ENCODE assay signal across 20 cellular contexts in the genomic region with DNA sequence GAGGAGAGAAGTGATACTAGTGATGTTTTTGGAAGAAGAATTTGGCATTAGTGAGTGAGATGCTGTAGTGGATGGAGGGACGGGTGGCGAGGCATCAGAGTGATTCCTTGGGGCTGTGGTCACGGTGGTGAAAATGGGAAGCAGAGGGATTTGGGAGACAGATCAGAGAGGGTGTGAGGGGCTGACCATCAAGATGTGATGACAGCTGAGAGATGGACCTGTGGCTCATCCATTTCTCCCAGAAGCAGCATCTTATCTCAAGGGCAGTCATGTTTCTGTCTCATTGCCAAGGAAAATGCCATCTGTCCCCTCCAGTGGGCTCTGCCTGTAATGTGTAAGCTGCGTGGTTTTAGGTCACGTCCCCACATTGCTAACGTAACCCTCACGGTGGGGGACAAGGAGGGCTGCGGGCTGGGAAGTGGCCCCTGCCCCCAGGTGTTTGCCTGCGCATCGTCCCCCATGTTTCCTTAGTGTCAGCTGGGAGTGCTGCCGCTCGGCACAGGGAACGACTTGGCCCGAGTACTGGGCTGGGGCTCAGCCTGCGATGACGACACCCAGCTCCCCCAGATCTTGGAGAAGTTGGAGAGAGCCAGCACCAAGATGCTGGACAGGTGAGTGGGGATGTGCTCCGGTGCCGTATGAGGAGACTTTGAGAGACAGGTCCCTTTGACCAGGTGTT.
DNase-seq lines count a peak whose midpoint lies in the region; ATAC-seq and TF ChIP-seq lines count a peak whose summit lies in the region.
"Had no signal": no experiment of that assay in that cellular context is flagged by ENCODE, and none has a peak within 500 bp of the region (broad histone marks: within the 10 kb centered on the region; RNA-seq: fewer than 3 reads in every experiment).

No MANE protein-coding gene starts in this region.

- H3K27me3 ChIP-seq in neural progenitor cell = no peaks in the 10 kb centered on the region
- H3K27me3 ChIP-seq: colonic mucosa had no signal

- intact Hi-C loops in sciatic nerve (cut with DNase I) = loop anchor here (10.0 kb wide), 1 partner anchor 90 kb away; the partner anchor contains the start of gene DGKD

- H3K36me3 ChIP-seq in neural progenitor cell = no peaks in the 10 kb centered on the region

- no peak overlapping the region for H3K4me2 ChIP-seq in neural progenitor cell

- no peaks in the 10 kb centered on the region for H3K79me2 ChIP-seq in neural progenitor cell (ENCODE audit: low read depth)

- no peak overlapping the region for H3K9ac ChIP-seq in neural progenitor cell

- peaks cover 22% of the 10 kb centered on the region for H3K36me3 Mint-ChIP-seq in T-helper 1 cell treated with Interleukin-12 subunit alpha and Interleukin-12 subunit beta and Interleukin-4 antibody, amounts not matched to agents 30 μg/mL and 1 μg/mL, for 36 hours (ENCODE audit: low read depth)
- peaks cover 18% of the 10 kb centered on the region for H3K36me3 Mint-ChIP-seq in neural progenitor cell

- H3K4me3 Mint-ChIP-seq in T-helper 1 cell treated with Interleukin-12 subunit alpha and Interleukin-12 subunit beta and Interleukin-4 antibody, amounts not matched to agents 30 μg/mL and 1 μg/mL, for 36 hours = no peak overlapping the region
- no peak overlapping the region for H3K4me3 Mint-ChIP-seq in neural progenitor cell
- H3K4me3 Mint-ChIP-seq: activated CD4-positive, alpha-beta memory T cell treated with anti-CD3 and anti-CD28 coated beads, Interleukin-2, amount 10 ng/mL, durations not matched to agents 7 days and 5 days; activated T-helper 1 cell treated with anti-CD3 and anti-CD28 coated beads, Interleukin-12 subunit alpha, Interleukin-12 subunit beta, Interleukin-2, Interleukin-4 antibody, amounts not matched to agents 30 ng/mL and 10 ng/mL and 1 ng/mL, durations not matched to agents 14 hours and 24 hours and 36 hours; HFFc6 had no signal

- H2AFZ ChIP-seq in neural progenitor cell (replicated peaks) = no peak overlapping the region

- no peak overlapping the region for H3K4me3 ChIP-seq in neural progenitor cell
- H3K4me3 ChIP-seq: colonic mucosa had no signal

- H3K27ac ChIP-seq in neural progenitor cell = no peak overlapping the region
- H3K27ac ChIP-seq: 22Rv1, colonic mucosa, VCaP had no signal

- H3K4me1 ChIP-seq in neural progenitor cell = peaks cover 4% of the 10 kb centered on the region
- H3K4me1 ChIP-seq: colonic mucosa had no signal

- no peaks in the 10 kb centered on the region for H3K9me3 ChIP-seq in neural progenitor cell (ENCODE audit: low read depth)
- H3K9me3 ChIP-seq: colonic mucosa had no signal

- peak overlapping the region; percentile 8 for H3K27ac Mint-ChIP-seq in T-helper 1 cell treated with Interleukin-12 subunit alpha and Interleukin-12 subunit beta and Interleukin-4 antibody, amounts not matched to agents 30 μg/mL and 1 μg/mL, for 36 hours
- H3K27ac Mint-ChIP-seq in neural progenitor cell = no peak overlapping the region
- H3K27ac Mint-ChIP-seq: activated CD4-positive, alpha-beta memory T cell treated with anti-CD3 and anti-CD28 coated beads, Interleukin-2, amount 10 ng/mL, durations not matched to agents 7 days and 5 days; activated T-helper 1 cell treated with anti-CD3 and anti-CD28 coated beads, Interleukin-12 subunit alpha, Interleukin-12 subunit beta, Interleukin-2, Interleukin-4 antibody, amounts not matched to agents 30 ng/mL and 10 ng/mL and 1 ng/mL, durations not matched to agents 14 hours and 24 hours and 36 hours; HFFc6 had no signal

- peaks cover 16% of the 10 kb centered on the region for H3K4me1 Mint-ChIP-seq in T-helper 1 cell treated with Interleukin-12 subunit alpha and Interleukin-12 subunit beta and Interleukin-4 antibody, amounts not matched to agents 30 μg/mL and 1 μg/mL, for 36 hours (ENCODE audit: low read depth)
- peaks cover 14% of the 10 kb centered on the region for H3K4me1 Mint-ChIP-seq in neural progenitor cell

- H4K20me1 ChIP-seq in neural progenitor cell (ENCODE audit: low read depth) = no peaks in the 10 kb centered on the region

- no peaks in the 10 kb centered on the region for H3F3A ChIP-seq in neural progenitor cell (ENCODE audit: low read depth)

- TF ChIP-seq CTCF in neural progenitor cell (IDR thresholded peaks at IDR 0.05) = no peak

- ATAC-seq in sciatic nerve = no peak

- DNase-seq in T-helper 1 cell = no peak
- peak; percentile 73 for DNase-seq in G401 (ENCODE audit: low spot score)
- peak; percentile 14 for DNase-seq in islet precursor cell
- peak; percentile 41 for DNase-seq in sciatic nerve (ENCODE audit: low spot score)
- DNase-seq in activated CD4-positive, alpha-beta T cell treated with anti-CD3 and anti-CD28 coated beads for 4 hours = no peak
- no peak for DNase-seq in neural progenitor cell (ENCODE audit: low spot score)
- no peak for DNase-seq in ureter (ENCODE audit: low spot score)
- DNase-seq: activated CD4-positive, alpha-beta memory T cell treated with anti-CD3 and anti-CD28 coated beads, Interleukin-2, amount 10 ng/mL, durations not matched to agents 7 days and 5 days; colonic mucosa; DMS153; HFFc6; KG1; midbrain; NCI-H2029 treated with DMSO at 0.1 percent for 48 hours; NCI-H510A; nucleus accumbens had no signal

- H3K9me3 Mint-ChIP-seq in T-helper 1 cell treated with Interleukin-12 subunit alpha and Interleukin-12 subunit beta and Interleukin-4 antibody, amounts not matched to agents 30 μg/mL and 1 μg/mL, for 36 hours = no peaks in the 10 kb centered on the region
- no peaks in the 10 kb centered on the region for H3K9me3 Mint-ChIP-seq in neural progenitor cell
- H3K9me3 Mint-ChIP-seq: activated CD4-positive, alpha-beta memory T cell treated with anti-CD3 and anti-CD28 coated beads, Interleukin-2, amount 10 ng/mL, durations not matched to agents 7 days and 5 days; activated T-helper 1 cell treated with anti-CD3 and anti-CD28 coated beads, Interleukin-12 subunit alpha, Interleukin-12 subunit beta, Interleukin-2, Interleukin-4 antibody, amounts not matched to agents 30 ng/mL and 10 ng/mL and 1 ng/mL, durations not matched to agents 14 hours and 24 hours and 36 hours; HFFc6 had no signal

- no peaks in the 10 kb centered on the region for H3K27me3 Mint-ChIP-seq in T-helper 1 cell treated with Interleukin-12 subunit alpha and Interleukin-12 subunit beta and Interleukin-4 antibody, amounts not matched to agents 30 μg/mL and 1 μg/mL, for 36 hours (ENCODE audit: low read depth)
- peaks cover 7% of the 10 kb centered on the region for H3K27me3 Mint-ChIP-seq in neural progenitor cell (ENCODE audit: insufficient read depth, low read depth)
- H3K27me3 Mint-ChIP-seq: activated CD4-positive, alpha-beta memory T cell treated with anti-CD3 and anti-CD28 coated beads, Interleukin-2, amount 10 ng/mL, durations not matched to agents 7 days and 5 days had no signal

- in situ Hi-C loops in G401 (cut with HindIII; ENCODE audit: low sequenced_read_pairs) = no loop called here

Comparison
In these comparisons a context has a peak if more than half of its experiments do, and no peak if none do; other contexts are left out.
1. DNase-seq: peak in G401 (single experiment), islet precursor cell (single experiment) and sciatic nerve (single experiment); none in T-helper 1 cell (0 of 5), activated CD4-positive, alpha-beta T cell treated with anti-CD3 and anti-CD28 coated beads for 4 hours (0 of 2), neural progenitor cell (single experiment) and ureter (single experiment).